Comparison of ENCODE assay signal across 8 cellular contexts in the genomic region with DNA sequence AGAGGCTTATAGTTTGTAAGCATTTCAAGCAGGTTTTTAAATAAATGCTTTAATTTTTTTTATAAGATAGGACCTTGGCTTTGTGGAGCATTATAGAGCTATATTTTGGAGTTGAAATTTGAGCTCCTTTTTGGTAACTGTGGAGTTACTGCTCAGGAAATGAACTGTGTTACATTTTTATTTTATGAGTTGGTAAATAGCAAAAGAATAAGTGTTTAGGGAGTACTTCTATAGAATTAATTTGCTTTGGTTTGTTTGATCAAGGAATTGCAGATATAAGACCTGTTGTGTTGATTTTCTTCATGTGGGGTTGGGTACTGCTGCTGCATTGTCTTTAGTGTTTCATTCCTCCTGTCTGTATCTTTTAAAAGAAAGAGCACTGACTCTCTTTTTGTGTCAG. TPM values are rescaled to one million over a fixed set of nuclear protein-coding genes. Genes with fewer than 3 reads are reported as not detected.
A peak's percentile ranks its signal among the peaks of the same experiment; 100 is the strongest.
DNase-seq lines count a peak whose midpoint lies in the region; ATAC-seq and TF ChIP-seq lines count a peak whose summit lies in the region.

No MANE protein-coding gene starts in this region.

- DNase-seq in activated CD4-positive, alpha-beta T cell treated with anti-CD3 and anti-CD28 coated beads, Interleukin-2, amount 10 ng/mL, durations not matched to agents 24 days and 14 days = no peak
- DNase-seq in activated CD4-positive, alpha-beta T cell treated with anti-CD3 and anti-CD28 coated beads for 1 hour = no peak
- DNase-seq in fibroblast of mammary gland (ENCODE audit: low read depth) = no peak
- DNase-seq in stimulated activated naive B cell treated with anti-CD40 and anti-IgM and Interleukin-4, amounts not matched to agents 10 μg/mL and 1 μg/mL and 100 μg/mL, for 72 hours = no peak
- DNase-seq in NCI-H345 (lab: John Stamatoyannopoulos, UW) = no peak
- no peak for DNase-seq in T1000 (lab: John Stamatoyannopoulos, UW)

- H3K27me3 Mint-ChIP-seq in activated CD4-positive, alpha-beta T cell treated with anti-CD3 and anti-CD28 coated beads, Interleukin-2, amount 10 ng/mL, durations not matched to agents 24 days and 14 days = peaks cover 4% of the 10 kb centered on the region
- H3K27me3 Mint-ChIP-seq in stimulated activated naive B cell treated with anti-CD40 and anti-IgM and Interleukin-4, amounts not matched to agents 10 μg/mL and 1 μg/mL and 100 μg/mL, for 72 hours = no peaks in the 10 kb centered on the region

- peak overlapping the region; percentile 76 for H3K4me3 ChIP-seq in fibroblast of mammary gland (ENCODE audit: control insufficient read depth, low read depth, low read length)

- H3K27ac ChIP-seq in VCaP = peak overlapping the region; percentile 97; the same call in 1 of the 2 replicates

- peaks cover 56% of the 10 kb centered on the region for H3K4me1 Mint-ChIP-seq in activated CD4-positive, alpha-beta T cell treated with anti-CD3 and anti-CD28 coated beads, Interleukin-2, amount 10 ng/mL, durations not matched to agents 24 days and 14 days
- peaks cover 25 to 61% of the 10 kb centered on the region in 2 donors for H3K4me1 Mint-ChIP-seq in stimulated activated naive B cell treated with anti-CD40 and anti-IgM and Interleukin-4, amounts not matched to agents 10 μg/mL and 1 μg/mL and 100 μg/mL, for 72 hours

- no peak for ATAC-seq in stimulated activated naive B cell treated with anti-CD40 and anti-IgM and Interleukin-4, amounts not matched to agents 10 μg/mL and 1 μg/mL and 100 μg/mL, for 72 hours (replicated peaks)
- no peak for ATAC-seq in GM19328 (IDR thresholded peaks at IDR 0.05; ENCODE audit: unreplicated experiment)

- H3K9me3 Mint-ChIP-seq in activated CD4-positive, alpha-beta T cell treated with anti-CD3 and anti-CD28 coated beads, Interleukin-2, amount 10 ng/mL, durations not matched to agents 24 days and 14 days = no peaks in the 10 kb centered on the region
- no peaks in the 10 kb centered on the region for H3K9me3 Mint-ChIP-seq in stimulated activated naive B cell treated with anti-CD40 and anti-IgM and Interleukin-4, amounts not matched to agents 10 μg/mL and 1 μg/mL and 100 μg/mL, for 72 hours

- H3K27ac Mint-ChIP-seq in activated CD4-positive, alpha-beta T cell treated with anti-CD3 and anti-CD28 coated beads, Interleukin-2, amount 10 ng/mL, durations not matched to agents 24 days and 14 days = peak overlapping the region; percentile 13
- H3K27ac Mint-ChIP-seq in stimulated activated naive B cell treated with anti-CD40 and anti-IgM and Interleukin-4, amounts not matched to agents 10 μg/mL and 1 μg/mL and 100 μg/mL, for 72 hours = peak overlapping the region; percentile 37

- peak overlapping the region; percentile 97 for H3K4me3 Mint-ChIP-seq in activated CD4-positive, alpha-beta T cell treated with anti-CD3 and anti-CD28 coated beads, Interleukin-2, amount 10 ng/mL, durations not matched to agents 24 days and 14 days
- peak overlapping the region; percentile 12 to 41 for H3K4me3 Mint-ChIP-seq in stimulated activated naive B cell treated with anti-CD40 and anti-IgM and Interleukin-4, amounts not matched to agents 10 μg/mL and 1 μg/mL and 100 μg/mL, for 72 hours

- H3K36me3 Mint-ChIP-seq in activated CD4-positive, alpha-beta T cell treated with anti-CD3 and anti-CD28 coated beads, Interleukin-2, amount 10 ng/mL, durations not matched to agents 24 days and 14 days (ENCODE audit: low read depth) = peaks cover 61% of the 10 kb centered on the region
- H3K36me3 Mint-ChIP-seq in stimulated activated naive B cell treated with anti-CD40 and anti-IgM and Interleukin-4, amounts not matched to agents 10 μg/mL and 1 μg/mL and 100 μg/mL, for 72 hours = peaks cover 31 to 58% of the 10 kb centered on the region in 2 donors

- no peak for TF ChIP-seq CTCF in VCaP (conservative IDR thresholded peaks at IDR 0.05)
- TF ChIP-seq CTCF in fibroblast of mammary gland (conservative IDR thresholded peaks at IDR 0.05; ENCODE audit: control insufficient read depth, insufficient read depth, low read depth, low read length) = no peak

- intact Hi-C loops in activated CD4-positive, alpha-beta T cell treated with anti-CD3 and anti-CD28 coated beads, Interleukin-2, amount 10 ng/mL, durations not matched to agents 24 days and 14 days (cut with micrococcal nuclease) = loop anchor here (5.0 kb wide), 1 partner anchor 242 kb away; no protein-coding TSS in a partner anchor

RNA-seq across cellular contexts. Expression of a gene that starts 3.5 kb away (rescaled TPM):
- 219 and 222 TPM in 2 replicates for total RNA-seq in activated CD4-positive, alpha-beta T cell treated with anti-CD3 and anti-CD28 coated beads, Interleukin-2, amount 10 ng/mL, durations not matched to agents 24 days and 14 days
